ENCODE assay signal across 2 cellular contexts in genomic region chr14:68349900-68350323, GRCh38.
TF ChIP-seq lines count a peak whose summit lies in the region.

No MANE protein-coding gene starts in this region.

TF ChIP-seq in IMR-90, 13 proteins besides CTCF, POLR2A, EP300 and RAD21:
- TF ChIP-seq MAFK (IDR thresholded peaks at IDR 0.05; ENCODE audit: low read depth, low read length), result peak; percentile 73
- peak; percentile 47 for TF ChIP-seq CEBPB (IDR thresholded peaks at IDR 0.05; ENCODE audit: low read depth, low read length)
- no peak for TF ChIP-seq USF2 (IDR thresholded peaks at IDR 0.05; ENCODE audit: low read depth, low read length)

TF ChIP-seq in endothelial cell of umbilical vein, 7 proteins besides CTCF, POLR2A, EP300 and RAD21:
- TF ChIP-seq GATA2 (IDR thresholded peaks at IDR 0.05; ENCODE audit: insufficient read depth, insufficient read length, low read depth, low read length) (no peak), EZH2 (IDR thresholded peaks at IDR 0.05; ENCODE audit: borderline replicate concordance, low read depth, low read length, severe bottlenecking) (no peak), MAX (IDR thresholded peaks at IDR 0.05; ENCODE audit: insufficient read depth, insufficient read length) (no peak), FOS (IDR thresholded peaks at IDR 0.05; ENCODE audit: borderline replicate concordance, insufficient read depth, low read length) (no peak), MYC (IDR thresholded peaks at IDR 0.05; ENCODE audit: low read depth, low read length) (no peak), POLR2AphosphoS5 (IDR thresholded peaks at IDR 0.05; ENCODE audit: insufficient read depth, low read depth, low read length) (no peak), JUN (IDR thresholded peaks at IDR 0.05; ENCODE audit: borderline replicate concordance, insufficient read depth, insufficient read length, low read depth) (no peak)
